In genomic region chr19:33350538-33351309, GRCh38 we compare ENCODE assay signal across 17 cellular contexts. TPM values are rescaled to one million over a fixed set of nuclear protein-coding genes. Genes with fewer than 3 reads are reported as not detected.
A peak's percentile ranks its signal among the peaks of the same experiment; 100 is the strongest.
DNase-seq lines count a peak whose midpoint lies in the region; ATAC-seq and TF ChIP-seq lines count a peak whose summit lies in the region.
"Had no signal": no experiment of that assay in that cellular context is flagged by ENCODE, and none has a peak within 500 bp of the region (broad histone marks: within the 10 kb centered on the region; RNA-seq: fewer than 3 reads in every experiment).

No MANE protein-coding gene starts in this region.

- no peak overlapping the region for H3K27ac ChIP-seq in prostate gland
- H3K27ac ChIP-seq: neural progenitor cell, stomach had no signal

- H3K9me3 ChIP-seq in prostate gland = no peaks in the 10 kb centered on the region
- H3K9me3 ChIP-seq in T-helper 17 cell (ENCODE audit: control insufficient read depth, low read length, poor library complexity, severe bottlenecking) = no peaks in the 10 kb centered on the region

- H3K4me3 ChIP-seq in epithelial cell of esophagus (ENCODE audit: low read length) (no peak overlapping the region), prostate gland (no peak overlapping the region)
- H3K4me3 ChIP-seq: lung, neural progenitor cell, stomach had no signal

- intact Hi-C loops in prostate gland (cut with DNase I) (no loop called here), head of caudate nucleus (cut with DNase I) (no loop called here)

- peaks cover 1% of the 10 kb centered on the region for H3K36me3 Mint-ChIP-seq in T-helper 17 cell (ENCODE audit: low read depth)
- H3K36me3 Mint-ChIP-seq: CD4-positive, CD25-positive, alpha-beta regulatory T cell; neural progenitor cell had no signal

- no peaks in the 10 kb centered on the region for H3K4me1 Mint-ChIP-seq in T-helper 17 cell
- H3K4me1 Mint-ChIP-seq: neural progenitor cell had no signal

- WGBS in prostate gland = 51% methylated on average over 12 of the region's 12 CpGs

- DNase-seq in EL = peak; percentile 45
- peak; percentile 68 for DNase-seq in M059J (ENCODE audit: low read depth)
- DNase-seq in epithelial cell of esophagus (ENCODE audit: low read depth) = peak; percentile 100
- peak; percentile 60 for DNase-seq in prostate gland (ENCODE audit: low spot score)
- no peak for DNase-seq in head of caudate nucleus
- no peak for DNase-seq in T-helper 17 cell
- DNase-seq: activated CD4-positive, alpha-beta T cell treated with anti-CD3 and anti-CD28 coated beads for 1 hour; activated T-cell treated with anti-CD3 and anti-CD28 coated beads, Interleukin-2, amount 50 U/mL, for 72 hours; CD4-positive, CD25-positive, alpha-beta regulatory T cell; effector CD4-positive, alpha-beta T cell; NCI-H345; OCI-M1; stomach had no signal

- TF ChIP-seq POLR2A in prostate gland (IDR thresholded peaks at IDR 0.05) = no peak

- no peaks in the 10 kb centered on the region for H3K4me1 ChIP-seq in prostate gland (replicated peaks)
- H3K4me1 ChIP-seq: neural progenitor cell, stomach had no signal

- no peak overlapping the region for H3K4me3 Mint-ChIP-seq in T-helper 17 cell
- H3K4me3 Mint-ChIP-seq: activated T-cell treated with anti-CD3 and anti-CD28 coated beads, Interleukin-2, amount 50 U/mL, for 72 hours; CD4-positive, CD25-positive, alpha-beta regulatory T cell; neural progenitor cell had no signal

- no peak overlapping the region for H3K27ac Mint-ChIP-seq in T-helper 17 cell
- H3K27ac Mint-ChIP-seq: activated T-cell treated with anti-CD3 and anti-CD28 coated beads, Interleukin-2, amount 50 U/mL, for 72 hours; CD4-positive, CD25-positive, alpha-beta regulatory T cell; neural progenitor cell had no signal

- ATAC-seq in T-helper 17 cell (no peak), HG02981 (IDR thresholded peaks at IDR 0.05; ENCODE audit: unreplicated experiment) (no peak), HG02852 (IDR thresholded peaks at IDR 0.05; ENCODE audit: unreplicated experiment) (no peak)
- ATAC-seq: activated T-cell treated with anti-CD3 and anti-CD28 coated beads, Interleukin-2, amount 50 U/mL, for 72 hours had no signal

- H3K36me3 ChIP-seq in prostate gland = no peaks in the 10 kb centered on the region
- H3K36me3 ChIP-seq: neural progenitor cell, stomach had no signal

- peaks cover 48% of the 10 kb centered on the region for H3K27me3 Mint-ChIP-seq in T-helper 17 cell

- TF ChIP-seq CTCF in epithelial cell of esophagus (IDR thresholded peaks at IDR 0.05; ENCODE audit: insufficient read depth, low read depth, low read length, missing control alignments) (no peak), prostate gland (IDR thresholded peaks at IDR 0.05) (no peak)

- no peaks in the 10 kb centered on the region for H3K27me3 ChIP-seq in prostate gland (replicated peaks; ENCODE audit: insufficient read depth)

RNA-seq across cellular contexts. Expression of gene CEBPG, which starts 22.8 kb away (rescaled TPM):
- 14.8 and 16.8 TPM in 2 replicates for total RNA-seq in M059J (2014; rRNA removed; shearing (Covaris generic))
- total RNA-seq in prostate gland (10 to 100 TPM; 15.7 to 19.7 TPM), T-helper 17 cell (10 to 100 TPM; 17.0 to 22.0 TPM)

RNA-seq across cellular contexts. Expression of gene CEBPA, which starts 48.4 kb away (rescaled TPM):
- total RNA-seq in M059J (2014; rRNA removed; shearing (Covaris generic)) = 0.05 TPM in 1 of 2 replicates, not detected in the other
- total RNA-seq in prostate gland = 10 to 100 TPM; 25.2 to 58.7 TPM
- 1 to 10 TPM; 2.2 to 2.4 TPM for total RNA-seq in T-helper 17 cell

Comparison
In these comparisons a context has a peak if more than half of its experiments do, and no peak if none do; other contexts are left out.
1. DNase-seq: peak in EL (single experiment), M059J (single experiment), epithelial cell of esophagus (single experiment) and prostate gland (single experiment); none in head of caudate nucleus (0 of 42) and T-helper 17 cell (0 of 3).
2. RNA of gene CEBPA, which starts 48.4 kb away (total RNA-seq): 25.2 to 58.7 TPM in prostate gland; 2.2 to 2.4 TPM in T-helper 17 cell and 0.05 TPM in M059J; every median in the first group is over 4 times any median in the second.